ENCODE assay signal across 1 cellular context in genomic region chr7:139648941-139649425, GRCh38.
A peak's percentile ranks its signal among the peaks of the same experiment; 100 is the strongest.
TF ChIP-seq lines count a peak whose summit lies in the region.

No MANE protein-coding gene starts in this region.

TF ChIP-seq in GM12878, 131 proteins besides CTCF, POLR2A, EP300 and RAD21 (continued from another document and continues in another):
- peak; percentile 84 for TF ChIP-seq BCL3 (IDR thresholded peaks at IDR 0.05; ENCODE audit: borderline replicate concordance, insufficient read depth, low read depth, low read length, poor library complexity, severe bottlenecking)
- TF ChIP-seq E2F8 (IDR thresholded peaks at IDR 0.05; ENCODE audit: low read depth, partially characterized antibody), result no peak
- no peak for TF ChIP-seq RBBP5 (conservative IDR thresholded peaks at IDR 0.05)
- TF ChIP-seq BRCA1 (IDR thresholded peaks at IDR 0.05; ENCODE audit: low read depth, low read length), result no peak
- TF ChIP-seq NRF1 (conservative IDR thresholded peaks at IDR 0.05; ENCODE audit: low read depth, low read length), result no peak
- TF ChIP-seq PKNOX1 (IDR thresholded peaks at IDR 0.05), result peak; percentile 74
- 0 out of 2 replicates have a peak, but pooled peaks have one; percentile 41 for TF ChIP-seq TCF3 (IDR thresholded peaks at IDR 0.05; ENCODE audit: borderline replicate concordance, insufficient read depth, low read depth, low read length)
- 0 out of 3 replicates have a peak, but pooled peaks of 1 of the 2 experiments have one; percentile 31 for TF ChIP-seq EGR1 (IDR thresholded peaks at IDR 0.05; ENCODE audit: borderline replicate concordance in 1 of 2, low read depth in 2 of 2, low read length in 2 of 2)
- TF ChIP-seq MLLT1 (IDR thresholded peaks at IDR 0.05), result peak; percentile 59; the same call in 1 of the 2 replicates
- TF ChIP-seq E4F1 (IDR thresholded peaks at IDR 0.05; ENCODE audit: borderline replicate concordance, partially characterized antibody), result no peak
- no peak for TF ChIP-seq ZNF622 (IDR thresholded peaks at IDR 0.05)
- peak; percentile 96 for TF ChIP-seq BCL11A (IDR thresholded peaks at IDR 0.05; ENCODE audit: low read depth, low read length)
- TF ChIP-seq POU2F2 (IDR thresholded peaks at IDR 0.05; ENCODE audit: borderline replicate concordance, low read depth, low read length), result peak; percentile 100
- TF ChIP-seq ZZZ3 (IDR thresholded peaks at IDR 0.05; ENCODE audit: control insufficient read depth, insufficient read length, low read depth), result no peak
- no peak for TF ChIP-seq CUX1 (IDR thresholded peaks at IDR 0.05; ENCODE audit: insufficient replicate concordance, low read depth, low read length)
- no peak for TF ChIP-seq STAT3 (IDR thresholded peaks at IDR 0.05; ENCODE audit: low read depth, low read length)
- no peak; the same call in 1 of the 2 replicates for TF ChIP-seq RAD51 (IDR thresholded peaks at IDR 0.05)
- TF ChIP-seq CHD4 (IDR thresholded peaks at IDR 0.05), result no peak
- no peak for TF ChIP-seq ZNF274 (IDR thresholded peaks at IDR 0.05; ENCODE audit: insufficient read depth, insufficient read length)
- TF ChIP-seq HDAC6 (IDR thresholded peaks at IDR 0.05; ENCODE audit: unreplicated experiment), result no peak
- no peak for TF ChIP-seq SREBF1 (IDR thresholded peaks at IDR 0.05; ENCODE audit: low read length)
- TF ChIP-seq BMI1 (IDR thresholded peaks at IDR 0.05; ENCODE audit: borderline replicate concordance), result 0 out of 2 replicates have a peak, but pooled peaks have one; percentile 58
- TF ChIP-seq MEF2A (IDR thresholded peaks at IDR 0.05; ENCODE audit: insufficient read depth, low read depth, low read length), result 0 out of 2 replicates have a peak, but pooled peaks have one; percentile 50
- TF ChIP-seq ZBTB33 (IDR thresholded peaks at IDR 0.05), result no peak
- no peak for TF ChIP-seq YBX1 (IDR thresholded peaks at IDR 0.05)
- TF ChIP-seq BHLHE40 (IDR thresholded peaks at IDR 0.05; ENCODE audit: borderline replicate concordance in 1 of 2, low read depth in 2 of 2, low read length in 1 of 2), result peak; percentile 68 to 74
- TF ChIP-seq TCF7 (IDR thresholded peaks at IDR 0.05; ENCODE audit: borderline replicate concordance), result peak; percentile 72
- peak; percentile 78 for TF ChIP-seq PBX3 (IDR thresholded peaks at IDR 0.05; ENCODE audit: insufficient replicate concordance, low read depth, low read length)
- TF ChIP-seq PML (IDR thresholded peaks at IDR 0.05; ENCODE audit: low read length), result peak; percentile 55; the same call in 1 of the 2 replicates
- peak; percentile 69 for TF ChIP-seq ZNF217 (IDR thresholded peaks at IDR 0.05)
- TF ChIP-seq HDGF (IDR thresholded peaks at IDR 0.05), result no peak
- no peak for TF ChIP-seq CHD1 (IDR thresholded peaks at IDR 0.05; ENCODE audit: low read depth, low read length)
- no peak for TF ChIP-seq IRF5 (IDR thresholded peaks at IDR 0.05; ENCODE audit: borderline replicate concordance)
- peak; percentile 55; the same call in 1 of the 2 replicates for TF ChIP-seq CREB1 (IDR thresholded peaks at IDR 0.05; ENCODE audit: low read depth)
- peak; percentile 96 for TF ChIP-seq IRF4 (IDR thresholded peaks at IDR 0.05; ENCODE audit: low read depth, low read length)
- TF ChIP-seq ZNF24 (IDR thresholded peaks at IDR 0.05), result peak; percentile 60; the same call in 1 of the 2 replicates
- TF ChIP-seq NFYA (IDR thresholded peaks at IDR 0.05; ENCODE audit: borderline replicate concordance, low read depth, low read length), result no peak
- peak; percentile 41; the same call in 1 of the 2 replicates for TF ChIP-seq MAX (IDR thresholded peaks at IDR 0.05; ENCODE audit: low read depth, low read length)
- TF ChIP-seq FOXK2 (IDR thresholded peaks at IDR 0.05), result no peak
- no peak for TF ChIP-seq KAT2A (conservative IDR thresholded peaks at IDR 0.05; ENCODE audit: control insufficient read depth, low read depth, low read length)
